8 cellular contexts compared by ENCODE assay signal in genomic region chr7:41955475-41956243, GRCh38.
DNase-seq lines count a peak whose midpoint lies in the region; FAIRE-seq and TF ChIP-seq lines count a peak whose summit lies in the region.

No MANE protein-coding gene starts in this region.

- H3K36me3 ChIP-seq in small intestine (ENCODE audit: control insufficient read depth in 2 of 2, insufficient read depth in 2 of 2, low read length in 2 of 2): no peaks in the 10 kb centered on the region

- TF ChIP-seq CTCF in GM13976 (IDR thresholded peaks at IDR 0.05; ENCODE audit: borderline replicate concordance, control extremely low read depth, extremely low read depth, insufficient read depth, missing control alignments): no peak

- no peaks in the 10 kb centered on the region for H3K4me1 ChIP-seq in small intestine (ENCODE audit: control insufficient read depth in 2 of 2, insufficient read depth in 1 of 2, low read depth in 1 of 2, low read length in 1 of 2)

- H3K9me3 ChIP-seq in small intestine (ENCODE audit: control insufficient read depth, low read depth): no peaks in the 10 kb centered on the region

- no peak overlapping the region for H3K4me3 ChIP-seq in small intestine (ENCODE audit: low read depth in 1 of 2, low read length in 2 of 2)

- no peak for FAIRE-seq in small intestine (lab: Jason Lieb, UNC)

- H3K27me3 ChIP-seq in small intestine (ENCODE audit: control insufficient read depth in 2 of 2, insufficient read depth in 2 of 2, low read length in 2 of 2): no peaks in the 10 kb centered on the region

- DNase-seq in SIG-M5 treated with dmso at 0.1 percent for 504 hours (lab: John Stamatoyannopoulos, UW; ENCODE audit: unreplicated experiment) (peak; percentile 26), SIG-M5 (lab: John Stamatoyannopoulos, UW) (no peak), brain pericyte (ENCODE audit: low read depth, low spot score) (peak; percentile 97), iPS-NIHi11 (ENCODE audit: low spot score) (peak; percentile 81), small intestine (peak; percentile 9), NCI-H748 (lab: John Stamatoyannopoulos, UW; ENCODE audit: unreplicated experiment) (no peak), NOMO-1 treated with DMSO at 0.1 percent for 48 hours (lab: John Stamatoyannopoulos, UW; ENCODE audit: unreplicated experiment) (no peak), GM13976 (ENCODE audit: low spot score) (no peak)

- 14 to 17% (median 15%) methylated on average over 11 of the region's 11 CpGs for WGBS in small intestine, 3 donors

- in situ Hi-C loops in GM13976 (cut with MboI; ENCODE audit: low sequenced_read_pairs, unreplicated experiment): loop anchor here (25.0 kb wide), 1 partner anchor 882 kb away; no protein-coding TSS in a partner anchor

- no peak overlapping the region for H3K27ac ChIP-seq in small intestine (ENCODE audit: low read depth in 1 of 2, low read length in 1 of 2)

Comparison
In these comparisons a context has a peak if more than half of its experiments do, and no peak if none do; other contexts are left out.
1. DNase-seq: peak in SIG-M5 treated with dmso at 0.1 percent for 504 hours (single experiment), brain pericyte (single experiment), iPS-NIHi11 (single experiment) and small intestine (single experiment); none in SIG-M5 (single experiment), NCI-H748 (single experiment), NOMO-1 treated with DMSO at 0.1 percent for 48 hours (single experiment) and GM13976 (single experiment).